In genomic region chr1:89949991-89950624, GRCh38 we compare ENCODE assay signal across 1 cellular context.
TF ChIP-seq lines count a peak whose summit lies in the region.

No MANE protein-coding gene starts in this region.

TF ChIP-seq in A549, 52 proteins besides CTCF, POLR2A, EP300 and RAD21:
- no peak for TF ChIP-seq ZC3H11A (IDR thresholded peaks at IDR 0.05)
- TF ChIP-seq CBX8 (IDR thresholded peaks at IDR 0.05), result no peak
- TF ChIP-seq RNF2 (IDR thresholded peaks at IDR 0.05; ENCODE audit: borderline replicate concordance, low read depth), result no peak
- TF ChIP-seq RFX5 (IDR thresholded peaks at IDR 0.05), result no peak
- no peak for TF ChIP-seq BCL3 (IDR thresholded peaks at IDR 0.05)
- no peak for TF ChIP-seq HES2 (IDR thresholded peaks at IDR 0.05)
